Comparison of ENCODE assay signal across 8 cellular contexts in genomic region chr3:67654099-67654831, GRCh38. TPM values are rescaled to one million over a fixed set of nuclear protein-coding genes. Genes with fewer than 3 reads are reported as not detected.
DNase-seq lines count a peak whose midpoint lies in the region; ATAC-seq and TF ChIP-seq lines count a peak whose summit lies in the region.

SUCLG2 (minus strand) TSS chr3:67654612; CDS start chr3:67654586, 26 bp downstream.

- H4K91ac ChIP-seq in IMR-90 (ENCODE audit: insufficient read depth, low read depth, low read length) = peak within 1 kb of the TSS; percentile 94
- no peak within 1 kb of the TSS for H4K91ac ChIP-seq in neuronal stem cell (ENCODE audit: low read depth, low read length, poor library complexity)

- H3K18ac ChIP-seq in IMR-90 (ENCODE audit: low read depth, low read length) = peak within 1 kb of the TSS; percentile 96
- peak within 1 kb of the TSS; percentile 99 for H3K18ac ChIP-seq in neuronal stem cell (ENCODE audit: low read length)

- peak; percentile 86 for TF ChIP-seq POLR2A in IMR-90 (IDR thresholded peaks at IDR 0.05; ENCODE audit: low read depth, low read length)

- POLR2A ChIA-PET in IMR-90 (lab: Charles Lee; ENCODE audit: unreplicated experiment) = interaction anchor here (0.7 kb wide), 1 partner anchor 62 kb away, joined by 3 read pairs; no protein-coding TSS in a partner anchor

- H2BK15ac ChIP-seq in IMR-90 (ENCODE audit: low read depth, low read length) (peak within 1 kb of the TSS; percentile 76; the same call in 2 of the 3 replicates), neuronal stem cell (ENCODE audit: low read length) (peak within 1 kb of the TSS; percentile 2)

- H3K4me1 ChIP-seq in IMR-90 (ENCODE audit: control insufficient read depth, insufficient read depth, low read length) (peaks cover 4% of the 10 kb centered on the region), SJCRH30 (no peaks in the 10 kb centered on the region), foreskin keratinocyte (peaks cover 6% of the 10 kb centered on the region), neuronal stem cell (ENCODE audit: control insufficient read depth in 2 of 2, insufficient read depth in 1 of 2, low read depth in 1 of 2, low read length in 2 of 2) (peaks cover 9 to 11% of the 10 kb centered on the region in 2 donors)

- no peaks in the 10 kb centered on the region for H3K9me3 ChIP-seq in IMR-90 (ENCODE audit: control insufficient read depth, insufficient read depth, low read length)
- no peaks in the 10 kb centered on the region for H3K9me3 ChIP-seq in SJCRH30 (replicated peaks)
- peaks cover 2 to 12% of the 10 kb centered on the region in 2 donors for H3K9me3 ChIP-seq in neuronal stem cell (replicated peaks in 1 of 2; ENCODE audit: control insufficient read depth in 2 of 2, insufficient read depth in 1 of 2, low read depth in 1 of 2, low read length in 2 of 2)

- CTCF ChIA-PET in IMR-90 (lab: Yijun Ruan, JAX) = interaction anchor here (0.9 kb wide), 1 partner anchor 48 kb away, joined by 4 read pairs; no protein-coding TSS in a partner anchor

- peak within 1 kb of the TSS; percentile 76 for H2BK20ac ChIP-seq in IMR-90 (ENCODE audit: low read depth, low read length)

- peak within 1 kb of the TSS; percentile 70 for H3K56ac ChIP-seq in IMR-90 (ENCODE audit: extremely low read depth, insufficient read depth, low read length)

- H4K20me1 ChIP-seq in IMR-90 (ENCODE audit: insufficient read depth, low read length) = no peaks in the 10 kb centered on the region; the same call in 1 of the 2 replicates

- H3K27ac ChIP-seq in IMR-90 (ENCODE audit: insufficient read depth, low read length) (peak within 1 kb of the TSS; percentile 91), SJCRH30 (peak within 1 kb of the TSS; percentile 95), foreskin keratinocyte (peak within 1 kb of the TSS; percentile 94), neuronal stem cell (replicated peaks; ENCODE audit: low read length) (peak within 1 kb of the TSS; percentile 70)

- H3K79me1 ChIP-seq in IMR-90 (ENCODE audit: low read depth in 1 of 2, low read length in 2 of 2) (peaks cover 3 to 24% of the 10 kb centered on the region in 2 experiments), neuronal stem cell (ENCODE audit: low read depth, low read length) (peaks cover 2% of the 10 kb centered on the region)

- peak within 1 kb of the TSS; percentile 89 for H2BK5ac ChIP-seq in IMR-90 (ENCODE audit: low read depth, low read length, poor library complexity, severe bottlenecking)
- H2BK5ac ChIP-seq in neuronal stem cell (ENCODE audit: low read length) = peak within 1 kb of the TSS; percentile 68

- no peaks in the 10 kb centered on the region for H3K36me3 ChIP-seq in IMR-90 (ENCODE audit: control insufficient read depth, insufficient read depth, low read length)
- H3K36me3 ChIP-seq in SJCRH30 = no peaks in the 10 kb centered on the region
- peaks cover 0 to 6% of the 10 kb centered on the region in 2 donors for H3K36me3 ChIP-seq in neuronal stem cell (replicated peaks in 1 of 2; ENCODE audit: control insufficient read depth in 2 of 2, insufficient read depth in 2 of 2, low read length in 2 of 2)

- H3K4me2 ChIP-seq in IMR-90 (ENCODE audit: low read depth, low read length) = peak within 1 kb of the TSS; percentile 98
- peak within 1 kb of the TSS; percentile 77 for H3K4me2 ChIP-seq in neuronal stem cell (ENCODE audit: insufficient read depth, low read length, poor library complexity, severe bottlenecking)

- H2AFZ ChIP-seq in IMR-90 (replicated peaks; ENCODE audit: low read length, poor library complexity) (peak within 1 kb of the TSS; percentile 96), neuronal stem cell (ENCODE audit: low read length) (peak within 1 kb of the TSS; percentile 98)

- H3K9ac ChIP-seq in IMR-90 (ENCODE audit: low read depth, low read length) (peak within 1 kb of the TSS; percentile 86), neuronal stem cell (ENCODE audit: low read depth, low read length, poor library complexity) (peak within 1 kb of the TSS; percentile 88)

- H3K9me1 ChIP-seq in IMR-90 (ENCODE audit: insufficient read depth, low read length) = 0 out of 2 replicates have a peak, but pooled peaks cover 5% of the 10 kb centered on the region

- H3K23ac ChIP-seq in IMR-90 (ENCODE audit: low read depth, low read length) = peak within 1 kb of the TSS; percentile 91
- H3K23ac ChIP-seq in neuronal stem cell (ENCODE audit: low read depth, low read length, poor library complexity) = peak within 1 kb of the TSS; percentile 76

- H3K4ac ChIP-seq in IMR-90 (ENCODE audit: low read depth, low read length) (peak within 1 kb of the TSS; percentile 98), neuronal stem cell (ENCODE audit: low read length) (peak within 1 kb of the TSS; percentile 55)

- no peak; the same call in 1 of the 2 replicates for TF ChIP-seq RAD21 in IMR-90 (IDR thresholded peaks at IDR 0.05; ENCODE audit: low read length)

- 3% methylated on average over 8 of the region's 66 CpGs; no CpG with 5 or more reads in 1 of the 2 experiments for WGBS in IMR-90 (ENCODE audit: extremely low coverage in 2 of 2, insufficient read length in 1 of 2), 2 experiments
- WGBS in neuronal stem cell (ENCODE audit: extremely low coverage in 2 of 2, insufficient read length in 2 of 2, insufficient replicate concordance in 1 of 2), 2 donors = no CpG with 5 or more reads among the region's 66 CpGs

- ATAC-seq in GM21526 (IDR thresholded peaks at IDR 0.05; ENCODE audit: low FRiP score, unreplicated experiment) (peak; percentile 67), IMR-90 (ENCODE audit: low read depth) (peak; percentile 99), foreskin keratinocyte (peak; percentile 96)

- H3K27me3 ChIP-seq in IMR-90 (ENCODE audit: control insufficient read depth, insufficient read depth, low read length) = no peaks in the 10 kb centered on the region
- no peaks in the 10 kb centered on the region for H3K27me3 ChIP-seq in SJCRH30
- no peaks in the 10 kb centered on the region for H3K27me3 ChIP-seq in foreskin keratinocyte
- no peaks in the 10 kb centered on the region for H3K27me3 ChIP-seq in neuronal stem cell (ENCODE audit: control insufficient read depth in 3 of 3, insufficient read depth in 3 of 3, low read depth in 1 of 3, low read length in 3 of 3)

- TF ChIP-seq CTCF in IMR-90 (conservative IDR thresholded peaks at IDR 0.05; ENCODE audit: low read depth, low read length) = no peak
- TF ChIP-seq CTCF in foreskin keratinocyte (conservative IDR thresholded peaks at IDR 0.05) = peak; percentile 13
- TF ChIP-seq CTCF in subcutaneous adipose tissue (IDR thresholded peaks at IDR 0.05; ENCODE audit: low read depth) = no peak

- dilution Hi-C loops in IMR-90 (cut with HindIII; ENCODE audit: low sequenced_read_pairs, unreplicated experiment) = no loop called here

- H4K5ac ChIP-seq in IMR-90 (ENCODE audit: low read depth, low read length) = peak within 1 kb of the TSS; percentile 99

- H3K14ac ChIP-seq in IMR-90 (replicated peaks; ENCODE audit: low read depth, low read length) = peak within 1 kb of the TSS; percentile 93
- no peak within 1 kb of the TSS for H3K14ac ChIP-seq in neuronal stem cell (ENCODE audit: low read length)

- DNase-seq in DMS79 (lab: John Stamatoyannopoulos, UW) (peak; percentile 34), IMR-90 (peak; percentile 75), SJCRH30 (peak; percentile 76 to 81), foreskin keratinocyte (peak; percentile 42 to 63), neuronal stem cell (ENCODE audit: low spot score) (peak; percentile 72)
- peak; percentile 68 for DNase-seq in activated gamma-delta T cell treated with anti-CD3 and anti-CD28 coated beads, Interleukin-2, amount 50 U/mL, for 16 hours (ENCODE audit: low read depth)

- TSS peak; percentile 44 for BruUV-seq in IMR-90 (replicated peaks; lab: Mats Ljungman, UMichigan)

- H2BK120ac ChIP-seq in IMR-90 (ENCODE audit: low read depth, low read length) = peak within 1 kb of the TSS; percentile 83
- peak within 1 kb of the TSS; percentile 27 for H2BK120ac ChIP-seq in neuronal stem cell (ENCODE audit: low read depth, low read length)

- H3K4me3 ChIP-seq in IMR-90 (ENCODE audit: insufficient read depth, low read depth, low read length) (peak within 1 kb of the TSS; percentile 81), SJCRH30 (peak within 1 kb of the TSS; percentile 94), neuronal stem cell (ENCODE audit: low read length in 2 of 2) (peak within 1 kb of the TSS; percentile 72 to 94)

- peak within 1 kb of the TSS; percentile 17 for H2BK12ac ChIP-seq in neuronal stem cell (ENCODE audit: low read length)

- intact Hi-C loops in IMR-90 (cut with micrococcal nuclease) = loop anchor here (1.0 to 5.0 kb wide), 3 partner anchors 129 to 657 kb away; partner anchors contain the start of gene KBTBD8

- H2AK9ac ChIP-seq in IMR-90 (replicated peaks; ENCODE audit: low read depth, low read length, poor library complexity) = peak within 1 kb of the TSS; percentile 91

- in situ Hi-C loops in IMR-90 (cut with MboI; ENCODE audit: low sequenced_read_pairs) = no loop called here

- peak within 1 kb of the TSS; percentile 96 for H2AK5ac ChIP-seq in IMR-90 (ENCODE audit: low read depth, low read length)
- H2AK5ac ChIP-seq in neuronal stem cell (ENCODE audit: low read depth, low read length) = no peak within 1 kb of the TSS

- H4K8ac ChIP-seq in IMR-90 (ENCODE audit: low read depth in 2 of 2, low read length in 2 of 2) (peak within 1 kb of the TSS; percentile 97 to 98), neuronal stem cell (ENCODE audit: low read depth, low read length) (no peak within 1 kb of the TSS)

TF ChIP-seq in IMR-90, 13 proteins besides CTCF, POLR2A, EP300 and RAD21:
- TF ChIP-seq SMC3 (IDR thresholded peaks at IDR 0.05; ENCODE audit: low read depth, low read length) = no peak
- TF ChIP-seq MAZ (IDR thresholded peaks at IDR 0.05; ENCODE audit: borderline replicate concordance, low read depth, low read length) = peak; percentile 84
- TF ChIP-seq CHD1 (IDR thresholded peaks at IDR 0.05; ENCODE audit: low read depth, low read length) = 0 out of 2 replicates have a peak, but pooled peaks have one; percentile 83
- peak; percentile 59; the same call in 1 of the 2 replicates for TF ChIP-seq BHLHE40 (IDR thresholded peaks at IDR 0.05; ENCODE audit: low read depth, low read length)
- TF ChIP-seq MXI1 (IDR thresholded peaks at IDR 0.05; ENCODE audit: borderline replicate concordance, low read depth, low read length) = no peak

RNA-seq across cellular contexts. Expression of gene SUCLG2, which starts in this region (rescaled TPM):
- total RNA-seq in IMR-90 (2012; rRNA removed) = 34.6 and 45.5 TPM in 2 replicates
- 21.4 and 26.8 TPM in 2 replicates for polyA plus RNA-seq in IMR-90 (2012; rRNA removed)
- 5.3 TPM in 2 replicates for polyA plus RNA-seq in IMR-90 (2012; cell fraction: cytosol; rRNA removed)
- polyA plus RNA-seq in IMR-90 (2012; cell fraction: nucleus; rRNA removed; ENCODE audit: low replicate concordance) = 1.3 and 8.4 TPM in 2 replicates
- 13.9 and 15.2 TPM in 2 replicates for total RNA-seq in SJCRH30 (2014; rRNA removed; shearing (Covaris generic))
- total RNA-seq in foreskin keratinocyte = 37.0 and 43.9 TPM in 2 replicates
- polyA plus RNA-seq in foreskin keratinocyte = 25.8 and 26.6 TPM in 2 replicates
- 34.0 TPM for polyA plus RNA-seq in neuronal stem cell (2013, experiment 1 of 2)
- 35.8 TPM for polyA plus RNA-seq in neuronal stem cell (2013, experiment 2 of 2)
- 10 to 100 TPM; 54.4 to 81.4 (median 59.6) TPM for total RNA-seq in subcutaneous adipose tissue

Comparison
In these comparisons a context has a peak if more than half of its experiments do, and no peak if none do; other contexts are left out.
1. Peak in every context shown above with its lines: DNase-seq, ATAC-seq, H3K4me3 ChIP-seq and H3K27ac ChIP-seq.